Comparison of ENCODE assay signal across 14 cellular contexts in genomic region chr1:155260276-155260675, GRCh38. TPM values are rescaled to one million over a fixed set of nuclear protein-coding genes. Genes with fewer than 3 reads are reported as not detected.
DNase-seq lines count a peak whose midpoint lies in the region; ATAC-seq and TF ChIP-seq lines count a peak whose summit lies in the region.
"Had no signal": no experiment of that assay in that cellular context is flagged by ENCODE, and none has a peak within 500 bp of the region (broad histone marks: within the 10 kb centered on the region; RNA-seq: fewer than 3 reads in every experiment).

No MANE protein-coding gene starts in this region.

- no peaks in the 10 kb centered on the region for H3K27me3 Mint-ChIP-seq in activated CD8-positive, alpha-beta T cell treated with anti-CD3 and anti-CD28 coated beads for 36 hours
- no peaks in the 10 kb centered on the region for H3K27me3 Mint-ChIP-seq in mesothelial cell of epicardium (ENCODE audit: low read depth)

- intact Hi-C loops in activated CD8-positive, alpha-beta T cell treated with anti-CD3 and anti-CD28 coated beads for 36 hours (cut with micrococcal nuclease): loop anchor here (5.0 kb wide), 1 partner anchor 47 kb away; the partner anchor contains the start of gene FDPS
- intact Hi-C loops in lower leg skin (cut with DNase I; ENCODE audit: low total_unique reads): loop anchor here (10.0 kb wide), 1 partner anchor 335 kb away; no protein-coding TSS in a partner anchor
- intact Hi-C loops in ascending aorta (cut with DNase I): no loop called here
- intact Hi-C loops in psoas muscle (cut with DNase I): no loop called here

- CTCF ChIA-PET in activated CD8-positive, alpha-beta T cell treated with anti-CD3 and anti-CD28 coated beads for 36 hours (lab: Charles Lee): interaction anchor here (0.8 to 18.9 kb wide), 3 partner anchors 11 to 156 kb away, joined by 3 to 232 read pairs (median 5); no protein-coding TSS in a partner anchor

- TF ChIP-seq CTCF in DOHH2 (IDR thresholded peaks at IDR 0.05; ENCODE audit: low read depth, low read length, poor library complexity, severe bottlenecking): no peak
- TF ChIP-seq CTCF in activated CD8-positive, alpha-beta T cell treated with anti-CD3 and anti-CD28 coated beads for 36 hours (IDR thresholded peaks at IDR 0.05): no peak
- TF ChIP-seq CTCF in mesothelial cell of epicardium (IDR thresholded peaks at IDR 0.05; ENCODE audit: unreplicated experiment): no peak
- TF ChIP-seq CTCF in lower leg skin (IDR thresholded peaks at IDR 0.05): no peak
- TF ChIP-seq CTCF in ascending aorta (IDR thresholded peaks at IDR 0.05): no peak
- no peak for TF ChIP-seq CTCF in psoas muscle (IDR thresholded peaks at IDR 0.05)

- H3K9me3 Mint-ChIP-seq in activated CD8-positive, alpha-beta T cell treated with anti-CD3 and anti-CD28 coated beads for 36 hours: no peaks in the 10 kb centered on the region
- H3K9me3 Mint-ChIP-seq in mesothelial cell of epicardium: no peaks in the 10 kb centered on the region

- peaks cover 75% of the 10 kb centered on the region for H3K36me3 Mint-ChIP-seq in activated CD8-positive, alpha-beta T cell treated with anti-CD3 and anti-CD28 coated beads for 36 hours (ENCODE audit: low read depth)
- peaks cover 29% of the 10 kb centered on the region for H3K36me3 Mint-ChIP-seq in mesothelial cell of epicardium

- TF ChIP-seq POLR2A in lower leg skin (IDR thresholded peaks at IDR 0.05): no peak

- peaks cover 62 to 78% (median 67%) of the 10 kb centered on the region in 11 experiments for H3K36me3 ChIP-seq in BLaER1 treated with 17β-estradiol and CSF1 and Interleukin-3, amounts not matched to agents 10 nM and 100 nM
- H3K36me3 ChIP-seq in DOHH2 (ENCODE audit: control insufficient read depth, low read length): peaks cover 67% of the 10 kb centered on the region
- H3K36me3 ChIP-seq in ascending aorta: peaks cover 21 to 46% of the 10 kb centered on the region in 2 donors
- peaks cover 4 to 74% of the 10 kb centered on the region in 2 donors for H3K36me3 ChIP-seq in psoas muscle (ENCODE audit: insufficient read depth in 1 of 2, low read depth in 1 of 2)

- H3K9me3 ChIP-seq in BLaER1 treated with 17β-estradiol and CSF1 and Interleukin-3, amounts not matched to agents 10 nM and 100 nM (replicated peaks in 1 of 11): no peaks in the 10 kb centered on the region
- no peaks in the 10 kb centered on the region for H3K9me3 ChIP-seq in DOHH2 (ENCODE audit: control insufficient read depth, insufficient read depth, low read length)
- no peaks in the 10 kb centered on the region for H3K9me3 ChIP-seq in ascending aorta
- no peaks in the 10 kb centered on the region for H3K9me3 ChIP-seq in psoas muscle
- H3K9me3 ChIP-seq: breast epithelium, mucosa of descending colon, right lobe of liver, SJCRH30 had no signal

- H3K9me2 ChIP-seq in DOHH2 (replicated peaks; ENCODE audit: control insufficient read depth, low read length): no peaks in the 10 kb centered on the region

- H3K4me3 Mint-ChIP-seq in activated CD8-positive, alpha-beta T cell treated with anti-CD3 and anti-CD28 coated beads for 36 hours: peak overlapping the region; percentile 96
- peak overlapping the region; percentile 98 for H3K4me3 Mint-ChIP-seq in mesothelial cell of epicardium

- peaks cover 0 to 37% (median 6%) of the 10 kb centered on the region in 11 experiments; a peak in 10 of 22 replicates for H4K20me1 ChIP-seq in BLaER1 treated with 17β-estradiol and CSF1 and Interleukin-3, amounts not matched to agents 10 nM and 100 nM
- H4K20me1 ChIP-seq in DOHH2 (ENCODE audit: control insufficient read depth, insufficient read depth, low read depth, low read length): no peaks in the 10 kb centered on the region

- H3K4me3 ChIP-seq in BLaER1 treated with 17β-estradiol and CSF1 and Interleukin-3, amounts not matched to agents 10 nM and 100 nM: peak overlapping the region in 6 of 10 experiments; percentile 1 to 99 (median 90); a peak in 7 of 20 replicates
- H3K4me3 ChIP-seq in DOHH2 (ENCODE audit: low read length) (no peak overlapping the region), lower leg skin (ENCODE audit: low read depth, poor library complexity, severe bottlenecking) (no peak overlapping the region), ascending aorta (no peak overlapping the region), psoas muscle (no peak overlapping the region)
- H3K4me3 ChIP-seq: breast epithelium, mucosa of descending colon, right lobe of liver, SJCRH30 had no signal

- POLR2A ChIA-PET in activated CD8-positive, alpha-beta T cell treated with anti-CD3 and anti-CD28 coated beads for 36 hours (lab: Charles Lee): interaction anchor here (1.0 to 4.7 kb wide), 6 partner anchors 9 to 63 kb away, joined by 3 to 37 read pairs (median 4); partner anchors contain the start of genes CLK2 and RUSC1

- H3K79me2 ChIP-seq in DOHH2 (ENCODE audit: control insufficient read depth, low read length): peaks cover 21% of the 10 kb centered on the region

- H3F3A ChIP-seq in DOHH2 (ENCODE audit: control insufficient read depth, insufficient read depth): peaks cover 28% of the 10 kb centered on the region

- peaks cover 24 to 42% (median 34%) of the 10 kb centered on the region in 10 experiments for H3K4me1 ChIP-seq in BLaER1 treated with 17β-estradiol and CSF1 and Interleukin-3, amounts not matched to agents 10 nM and 100 nM
- H3K4me1 ChIP-seq in DOHH2 (ENCODE audit: control insufficient read depth, low read length): peaks cover 27% of the 10 kb centered on the region
- H3K4me1 ChIP-seq in ascending aorta: peaks cover 7 to 20% of the 10 kb centered on the region in 2 donors
- H3K4me1 ChIP-seq in psoas muscle: peaks cover 24% of the 10 kb centered on the region
- H3K4me1 ChIP-seq: SJCRH30 had no signal

- H3K27ac Mint-ChIP-seq in activated CD8-positive, alpha-beta T cell treated with anti-CD3 and anti-CD28 coated beads for 36 hours: peak overlapping the region; percentile 89
- H3K27ac Mint-ChIP-seq in mesothelial cell of epicardium: no peak overlapping the region

- no peak for DNase-seq in activated CD8-positive, alpha-beta T cell treated with anti-CD3 and anti-CD28 coated beads for 36 hours
- DNase-seq in mesothelial cell of epicardium (ENCODE audit: low spot score in 2 of 2, unreplicated experiment in 2 of 2): no peak
- DNase-seq in lower leg skin (ENCODE audit: low spot score in 2 of 2): no peak
- no peak for DNase-seq in ascending aorta (ENCODE audit: low spot score in 2 of 2)
- DNase-seq in NCI-H1417 treated with DMSO at 0.1 percent for 48 hours (lab: John Stamatoyannopoulos, UW): no peak
- no peak for DNase-seq in psoas muscle
- DNase-seq: NCI-H2029, SJCRH30 had no signal

- peak overlapping the region; percentile 85 to 99 (median 96) for H3K4me2 ChIP-seq in BLaER1 treated with 17β-estradiol and CSF1 and Interleukin-3, amounts not matched to agents 10 nM and 100 nM
- H3K4me2 ChIP-seq in DOHH2 (ENCODE audit: low read length): peak overlapping the region; percentile 91; the same call in 1 of the 2 replicates

- WGBS in lower leg skin, 2 donors: 91 to 97% methylated on average over 5 of the region's 5 CpGs
- WGBS in psoas muscle, 3 donors: 90 to 97% (median 91%) methylated on average over 5 of the region's 5 CpGs

- peaks cover 40% of the 10 kb centered on the region for H3K4me1 Mint-ChIP-seq in activated CD8-positive, alpha-beta T cell treated with anti-CD3 and anti-CD28 coated beads for 36 hours (ENCODE audit: low read depth)
- H3K4me1 Mint-ChIP-seq in mesothelial cell of epicardium: peaks cover 23% of the 10 kb centered on the region

- no peak overlapping the region for H3K27ac ChIP-seq in BLaER1 treated with 17β-estradiol and CSF1 and Interleukin-3, amounts not matched to agents 10 nM and 100 nM
- no peak overlapping the region for H3K27ac ChIP-seq in DOHH2 (ENCODE audit: low read depth, low read length)
- no peak overlapping the region for H3K27ac ChIP-seq in ascending aorta
- no peak overlapping the region for H3K27ac ChIP-seq in psoas muscle
- H3K27ac ChIP-seq: right lobe of liver, SJCRH30 had no signal

- H3K9ac ChIP-seq in BLaER1 treated with 17β-estradiol and CSF1 and Interleukin-3, amounts not matched to agents 10 nM and 100 nM: peak overlapping the region in 10 of 11 experiments; percentile 77 to 92 (median 86); a peak in 15 of 22 replicates

- no peaks in the 10 kb centered on the region for H3K27me3 ChIP-seq in BLaER1 treated with 17β-estradiol and CSF1 and Interleukin-3, amounts not matched to agents 10 nM and 100 nM
- no peaks in the 10 kb centered on the region for H3K27me3 ChIP-seq in DOHH2 (ENCODE audit: control insufficient read depth, low read length)
- H3K27me3 ChIP-seq in ascending aorta: no peaks in the 10 kb centered on the region
- H3K27me3 ChIP-seq in psoas muscle (ENCODE audit: insufficient read depth in 3 of 3, low read length in 2 of 3): no peaks in the 10 kb centered on the region
- H3K27me3 ChIP-seq: breast epithelium, right lobe of liver, SJCRH30 had no signal

- ATAC-seq in activated CD8-positive, alpha-beta T cell treated with anti-CD3 and anti-CD28 coated beads for 36 hours: no peak
- no peak for ATAC-seq in psoas muscle
- ATAC-seq: mucosa of descending colon, right lobe of liver had no signal

RNA-seq across cellular contexts. Expression of gene SCAMP3, which starts 1.9 kb away (rescaled TPM):
- total RNA-seq in activated CD8-positive, alpha-beta T cell treated with anti-CD3 and anti-CD28 coated beads for 36 hours: 10 to 100 TPM; 81.3 to 97.2 TPM
- total RNA-seq in mesothelial cell of epicardium (46.8 to 50.5 TPM (median 49.8 TPM) in 3 replicates), lower leg skin (10 to 100 TPM; 67.8 to 96.9 (median 87.6) TPM), ascending aorta (63.6 TPM), psoas muscle (10 to 100 TPM; 49.5 to 70.7 (median 57.2) TPM)
- polyA plus RNA-seq in psoas muscle: 100 to 1,000 TPM in 2 of 3 donors, 10 to 100 TPM in 1; 75.0 to 159 (median 108) TPM

RNA-seq across cellular contexts. Expression of gene ENTREP3, which starts 5.0 kb away (rescaled TPM):
- total RNA-seq in activated CD8-positive, alpha-beta T cell treated with anti-CD3 and anti-CD28 coated beads for 36 hours: 10 to 100 TPM; 41.1 to 42.2 TPM
- total RNA-seq in mesothelial cell of epicardium: 51.9 to 56.1 TPM (median 56.0 TPM) in 3 replicates
- total RNA-seq in lower leg skin: 10 to 100 TPM in 3 of 4 donors, 1 to 10 TPM in 1; 9.6 to 26.0 (median 18.7) TPM
- 34.5 TPM for total RNA-seq in ascending aorta
- 10 to 100 TPM; 20.6 to 28.8 (median 23.8) TPM for total RNA-seq in psoas muscle
- polyA plus RNA-seq in psoas muscle: 10 to 100 TPM; 17.6 to 61.3 (median 21.2) TPM

RNA-seq across cellular contexts. Expression of gene CLK2, which starts 13.0 kb away (rescaled TPM):
- total RNA-seq in activated CD8-positive, alpha-beta T cell treated with anti-CD3 and anti-CD28 coated beads for 36 hours: 10 to 100 TPM; 80.6 to 85.4 TPM
- total RNA-seq in mesothelial cell of epicardium (104 to 108 TPM (median 105 TPM) in 3 replicates), lower leg skin (10 to 100 TPM; 24.6 to 55.8 (median 38.0) TPM), ascending aorta (32.1 TPM), psoas muscle (10 to 100 TPM; 11.7 to 28.5 (median 22.7) TPM)
- polyA plus RNA-seq in psoas muscle: 10 to 100 TPM; 15.2 to 20.9 (median 15.3) TPM

RNA-seq across cellular contexts. Expression of gene HCN3, which starts 17.0 kb away (rescaled TPM):
- 1 to 10 TPM; 1.5 TPM for total RNA-seq in activated CD8-positive, alpha-beta T cell treated with anti-CD3 and anti-CD28 coated beads for 36 hours
- total RNA-seq in mesothelial cell of epicardium (12.9 to 13.6 TPM (median 13.1 TPM) in 3 replicates), lower leg skin (1 to 10 TPM; 5.4 to 8.5 (median 6.4) TPM), ascending aorta (2.6 TPM), psoas muscle (under 1 TPM in 3 of 4 donors, not detected in 1; 0.27 to 0.82 (median 0.32) TPM)
- under 1 TPM; 0.38 to 0.97 (median 0.52) TPM for polyA plus RNA-seq in psoas muscle

RNA-seq across cellular contexts. Expression of gene PKLR, which starts 41.0 kb away (rescaled TPM):
- total RNA-seq in activated CD8-positive, alpha-beta T cell treated with anti-CD3 and anti-CD28 coated beads for 36 hours: not detected
- total RNA-seq in mesothelial cell of epicardium (0.11 TPM in 1 of 3 replicates, not detected in the others), lower leg skin (1 to 10 TPM in 2 of 4 donors, under 1 TPM in 2; 0.13 to 1.7 (median 0.77) TPM), ascending aorta (not detected), psoas muscle (not detected)
- polyA plus RNA-seq in psoas muscle: under 1 TPM in 1 of 3 donors, not detected in 2; 0.01 TPM
- total RNA-seq: LHCN-M2 had no signal

Comparison
In these comparisons a context has a peak if more than half of its experiments do, and no peak if none do; other contexts are left out.
1. H3K4me3 ChIP-seq: peak in BLaER1 treated with 17β-estradiol and CSF1 and Interleukin-3, amounts not matched to agents 10 nM and 100 nM (6 of 10); none in DOHH2 (single experiment), lower leg skin (single experiment), ascending aorta (0 of 2) and psoas muscle (single experiment).
2. intact Hi-C loops: an anchor here in activated CD8-positive, alpha-beta T cell treated with anti-CD3 and anti-CD28 coated beads for 36 hours (5.0 kb wide) and lower leg skin (10.0 kb wide); none called in ascending aorta and psoas muscle.